In genomic region chr11:47123094-47123493, GRCh38 we compare ENCODE assay signal across 19 cellular contexts. TPM values are rescaled to one million over a fixed set of nuclear protein-coding genes. Genes with fewer than 3 reads are reported as not detected.
A peak's percentile ranks its signal among the peaks of the same experiment; 100 is the strongest.
DNase-seq lines count a peak whose midpoint lies in the region; ATAC-seq and TF ChIP-seq lines count a peak whose summit lies in the region.
"Had no signal": no experiment of that assay in that cellular context is flagged by ENCODE, and none has a peak within 500 bp of the region (broad histone marks: within the 10 kb centered on the region; RNA-seq: fewer than 3 reads in every experiment).

No MANE protein-coding gene starts in this region.

- H3K27me3 Mint-ChIP-seq in endodermal cell (ENCODE audit: insufficient read depth): no peaks in the 10 kb centered on the region
- H3K27me3 Mint-ChIP-seq: B cell; CD4-positive, CD25-positive, alpha-beta regulatory T cell had no signal

- no peaks in the 10 kb centered on the region for H3K9me3 ChIP-seq in OCI-LY1 (ENCODE audit: low read length)
- H3K9me3 ChIP-seq in endodermal cell (ENCODE audit: control insufficient read depth, low read length): no peaks in the 10 kb centered on the region
- H3K9me3 ChIP-seq: Caco-2 had no signal

- H4K20me1 ChIP-seq in OCI-LY1 (ENCODE audit: insufficient read depth, low read length): no peaks in the 10 kb centered on the region
- H4K20me1 ChIP-seq: BLaER1 had no signal

- H3K9me3 Mint-ChIP-seq in endodermal cell: peaks cover 15% of the 10 kb centered on the region
- H3K9me3 Mint-ChIP-seq: CD4-positive, CD25-positive, alpha-beta regulatory T cell; CD8-positive, alpha-beta T cell had no signal

- no peak overlapping the region for H3K4me3 Mint-ChIP-seq in endodermal cell
- H3K4me3 Mint-ChIP-seq: B cell; CD4-positive, CD25-positive, alpha-beta regulatory T cell; CD8-positive, alpha-beta T cell had no signal

- DNase-seq in EH (ENCODE audit: low read depth) (peak; percentile 39), endodermal cell (peak; percentile 10), KG1 (lab: John Stamatoyannopoulos, UW) (no peak)
- DNase-seq: Caco-2; CD4-positive, CD25-positive, alpha-beta regulatory T cell; CD8-positive, alpha-beta T cell; DMS153; DND-41; EL; GDM1; H7; HCEC 1CT had no signal

- no peaks in the 10 kb centered on the region for H3K9me2 ChIP-seq in OCI-LY1 (ENCODE audit: low read depth, low read length)

- no peak overlapping the region for H3K4me2 ChIP-seq in OCI-LY1 (ENCODE audit: low read length)
- H3K4me2 ChIP-seq: BLaER1 had no signal

- H3K4me1 ChIP-seq in OCI-LY1 (ENCODE audit: insufficient read depth, low read length, severe bottlenecking) (peaks cover 46% of the 10 kb centered on the region), endodermal cell (ENCODE audit: control insufficient read depth, insufficient read depth, low read length) (peaks cover 5% of the 10 kb centered on the region)
- H3K4me1 ChIP-seq: Caco-2 had no signal

- H3K27me3 ChIP-seq in OCI-LY1 (ENCODE audit: insufficient read depth, low read length) (no peaks in the 10 kb centered on the region), endodermal cell (ENCODE audit: control insufficient read depth, insufficient read depth, low read length, poor library complexity, severe bottlenecking) (no peaks in the 10 kb centered on the region)
- H3K27me3 ChIP-seq: BLaER1 had no signal

- H3K79me2 ChIP-seq in OCI-LY1 (ENCODE audit: insufficient read depth, low read length): no peaks in the 10 kb centered on the region

- H3K4me3 ChIP-seq in OCI-LY1 (ENCODE audit: low read depth, low read length, poor library complexity, severe bottlenecking) (no peak overlapping the region), endodermal cell (ENCODE audit: low read length) (no peak overlapping the region)
- H3K4me3 ChIP-seq: BLaER1, GM12878 had no signal

- H3K27ac ChIP-seq in OCI-LY1 (ENCODE audit: low read depth, low read length, poor library complexity, severe bottlenecking) (peak overlapping the region; percentile 65), endodermal cell (ENCODE audit: low read depth, low read length) (no peak overlapping the region)
- H3K27ac ChIP-seq: BLaER1, C4-2B had no signal

- H3K9ac ChIP-seq in OCI-LY1 (ENCODE audit: low read length): no peak overlapping the region
- no peak overlapping the region for H3K9ac ChIP-seq in endodermal cell (ENCODE audit: extremely low read depth, low read length, poor library complexity, severe bottlenecking)
- H3K9ac ChIP-seq: BLaER1 had no signal

- H3K27ac Mint-ChIP-seq in endodermal cell: no peak overlapping the region
- H3K27ac Mint-ChIP-seq: B cell; CD4-positive, CD25-positive, alpha-beta regulatory T cell; CD8-positive, alpha-beta T cell had no signal

- no peaks in the 10 kb centered on the region for H3K36me3 ChIP-seq in OCI-LY1 (ENCODE audit: insufficient read depth, low read length)
- H3K36me3 ChIP-seq in endodermal cell (ENCODE audit: control insufficient read depth, insufficient read depth, low read length): no peaks in the 10 kb centered on the region
- H3K36me3 ChIP-seq: BLaER1 had no signal

- no peaks in the 10 kb centered on the region for H3F3A ChIP-seq in OCI-LY1 (ENCODE audit: insufficient read depth, low read length)

- TF ChIP-seq CTCF in OCI-LY1 (IDR thresholded peaks at IDR 0.05; ENCODE audit: low read length) (no peak), endodermal cell (conservative IDR thresholded peaks at IDR 0.05) (no peak)

- peaks cover 3% of the 10 kb centered on the region for H3K4me1 Mint-ChIP-seq in endodermal cell
- H3K4me1 Mint-ChIP-seq: B cell had no signal

- no peak for ATAC-seq in HG03025 (IDR thresholded peaks at IDR 0.05; ENCODE audit: low FRiP score, unreplicated experiment)
- no peak for ATAC-seq in HG03442 (IDR thresholded peaks at IDR 0.05; ENCODE audit: unreplicated experiment)
- ATAC-seq: CD8-positive, alpha-beta T cell; GM12878 had no signal

- peaks cover 12% of the 10 kb centered on the region for H3K36me3 Mint-ChIP-seq in endodermal cell (ENCODE audit: low read depth)
- H3K36me3 Mint-ChIP-seq: CD4-positive, CD25-positive, alpha-beta regulatory T cell; CD8-positive, alpha-beta T cell had no signal

- 97 to 100% methylated on average over 2 of the region's 2 CpGs for WGBS in endodermal cell (ENCODE audit: insufficient coverage in 1 of 2, insufficient read length in 1 of 2), 2 experiments

- no peak overlapping the region for H2AFZ ChIP-seq in OCI-LY1 (ENCODE audit: low read length)

RNA-seq across cellular contexts. Expression of gene ARFGAP2, which starts 53.6 kb away (rescaled TPM):
- 10 to 100 TPM; 84.6 to 86.0 TPM for total RNA-seq in endodermal cell
- polyA plus RNA-seq in endodermal cell (2013, experiment 1 of 2): 55.0 TPM
- 48.1 TPM for polyA plus RNA-seq in endodermal cell (2013, experiment 2 of 2)
